14 cellular contexts compared by ENCODE assay signal in genomic region chr6:160696884-160697283, GRCh38. TPM values are rescaled to one million over a fixed set of nuclear protein-coding genes. Genes with fewer than 3 reads are reported as not detected.
"Had no signal": no experiment of that assay in that cellular context is flagged by ENCODE, and none has a peak within 500 bp of the region (broad histone marks: within the 10 kb centered on the region; RNA-seq: fewer than 3 reads in every experiment).

No MANE protein-coding gene starts in this region.

RNA-seq across cellular contexts. Expression of gene PLG, which starts 5.2 kb away (rescaled TPM):
- total RNA-seq: activated CD4-positive, alpha-beta memory T cell treated with anti-CD3 and anti-CD28 coated beads for 36 hours; activated CD8-positive, alpha-beta memory T cell treated with anti-CD3 and anti-CD28 coated beads for 36 hours; activated CD8-positive, alpha-beta T cell treated with anti-CD3 and anti-CD28 coated beads for 36 hours; activated naive CD4-positive, alpha-beta T cell treated with anti-CD3 and anti-CD28 coated beads for 36 hours; activated naive CD4-positive, alpha-beta T cell treated with anti-CD3 and anti-CD28 coated beads, Interleukin-2, amount 50 U/mL, for 72 hours; activated naive CD8-positive, alpha-beta T cell treated with anti-CD3 and anti-CD28 coated beads for 36 hours; activated T-helper 17 cell treated with anti-CD3 and anti-CD28 coated beads, Interleukin-2, amount 50 U/mL, for 72 hours; breast epithelium; cardiac septum had no signal

RNA-seq across cellular contexts. Expression of gene LPA, which starts 32.8 kb away (rescaled TPM):
- total RNA-seq: activated B cell treated with CpG ODN at 0.5 μM for 24 hours; activated CD4-positive, alpha-beta memory T cell treated with anti-CD3 and anti-CD28 coated beads for 36 hours; activated CD4-positive, alpha-beta T cell treated with anti-CD3 and anti-CD28 coated beads, Interleukin-2, amount 10 ng/mL, durations not matched to agents 24 days and 14 days; activated CD8-positive, alpha-beta memory T cell treated with anti-CD3 and anti-CD28 coated beads for 36 hours; activated CD8-positive, alpha-beta T cell treated with anti-CD3 and anti-CD28 coated beads for 36 hours; activated naive CD4-positive, alpha-beta T cell treated with anti-CD3 and anti-CD28 coated beads for 36 hours; activated naive CD4-positive, alpha-beta T cell treated with anti-CD3 and anti-CD28 coated beads, Interleukin-2, amount 50 U/mL, for 72 hours; activated naive CD8-positive, alpha-beta T cell treated with anti-CD3 and anti-CD28 coated beads for 36 hours; activated T-cell treated with anti-CD3 and anti-CD28 coated beads, Interleukin-2, amount 50 U/mL, for 72 hours; activated T-helper 1 cell treated with anti-CD3 and anti-CD28 coated beads, Interleukin-12 subunit alpha, Interleukin-12 subunit beta, Interleukin-2, Interleukin-4 antibody, amounts not matched to agents 30 ng/mL and 10 ng/mL and 1 ng/mL, durations not matched to agents 14 hours and 24 hours and 36 hours; activated T-helper 17 cell treated with anti-CD3 and anti-CD28 coated beads, Interleukin-2, amount 50 U/mL, for 72 hours; ascending aorta; cardiac septum had no signal
